Comparison of ENCODE assay signal across 2 cellular contexts in genomic region chr16:1437606-1438005, GRCh38.
A peak's percentile ranks its signal among the peaks of the same experiment; 100 is the strongest.
TF ChIP-seq lines count a peak whose summit lies in the region.

No MANE protein-coding gene starts in this region.

TF ChIP-seq in HepG2, 621 proteins besides CTCF, POLR2A, EP300 and RAD21 (continues in another document):
- TF ChIP-seq ZNF407 (CRISPR knock-in tag; IDR thresholded peaks at IDR 0.05; ENCODE audit: not compliant biosample characterization) (no peak), SOX5 (CRISPR knock-in tag; IDR thresholded peaks at IDR 0.05; ENCODE audit: borderline replicate concordance) (no peak), ZBTB38 (CRISPR knock-in tag; IDR thresholded peaks at IDR 0.05) (0 out of 2 replicates have a peak, but pooled peaks have one; percentile 42), ZNF687 (CRISPR knock-in tag; IDR thresholded peaks at IDR 0.05) (peak; percentile 34), ZNF709 (CRISPR knock-in tag; IDR thresholded peaks at IDR 0.05) (no peak), ZNF572 (CRISPR knock-in tag; IDR thresholded peaks at IDR 0.05) (0 out of 2 replicates have a peak, but pooled peaks have one; percentile 26), UBTF (CRISPR knock-in tag; IDR thresholded peaks at IDR 0.05) (peak; percentile 29; the same call in 1 of the 2 replicates), ZNF598 (CRISPR knock-in tag; IDR thresholded peaks at IDR 0.05; ENCODE audit: borderline replicate concordance) (0 out of 2 replicates have a peak, but pooled peaks have one; percentile 18)

TF ChIP-seq in SK-N-SH, 30 proteins besides CTCF, POLR2A, EP300 and RAD21:
- no peak for TF ChIP-seq NRF1 (IDR thresholded peaks at IDR 0.05; ENCODE audit: low read depth, low read length)
- TF ChIP-seq REST (IDR thresholded peaks at IDR 0.05; ENCODE audit: low read depth, low read length): no peak
- no peak for TF ChIP-seq ZBTB33 (IDR thresholded peaks at IDR 0.05; ENCODE audit: borderline replicate concordance, low read depth)
- no peak for TF ChIP-seq MXI1 (IDR thresholded peaks at IDR 0.05; ENCODE audit: low read depth, low read length)
- no peak for TF ChIP-seq ELF1 (IDR thresholded peaks at IDR 0.05)
- TF ChIP-seq TEAD4 (IDR thresholded peaks at IDR 0.05; ENCODE audit: borderline replicate concordance, insufficient read depth): no peak
- TF ChIP-seq RFX5 (IDR thresholded peaks at IDR 0.05; ENCODE audit: low read length): no peak
- TF ChIP-seq GATA2 (CRISPR knock-in tag; IDR thresholded peaks at IDR 0.05): no peak
